14 cellular contexts compared by ENCODE assay signal in genomic region chr3:194549853-194550252, GRCh38.
DNase-seq lines count a peak whose midpoint lies in the region; ATAC-seq and TF ChIP-seq lines count a peak whose summit lies in the region.
"Had no signal": no experiment of that assay in that cellular context is flagged by ENCODE, and none has a peak within 500 bp of the region (broad histone marks: within the 10 kb centered on the region; RNA-seq: fewer than 3 reads in every experiment).

No MANE protein-coding gene starts in this region.

- peaks cover 8% of the 10 kb centered on the region for H3K27me3 Mint-ChIP-seq in activated T-helper 2 cell treated with anti-CD3 and anti-CD28 coated beads, Interferon-gamma antibody, Interleukin-2, Interleukin-4, amounts not matched to agents 10 μg/mL and 5 μg/mL and 100 μg/mL, durations not matched to agents 14 hours and 24 hours and 36 hours (ENCODE audit: low read depth)
- H3K27me3 Mint-ChIP-seq: CD4-positive, alpha-beta T cell had no signal

- no peak overlapping the region for H3K56ac ChIP-seq in IMR-90 (ENCODE audit: extremely low read depth, insufficient read depth, low read length)

- no peaks in the 10 kb centered on the region for H3K9me2 ChIP-seq in hepatocyte (replicated peaks; ENCODE audit: insufficient read depth)

- H3K36me3 ChIP-seq in cardiac muscle cell (no peaks in the 10 kb centered on the region), heart left ventricle (no peaks in the 10 kb centered on the region), IMR-90 (ENCODE audit: control insufficient read depth, insufficient read depth, low read length) (no peaks in the 10 kb centered on the region), hepatocyte (replicated peaks; ENCODE audit: insufficient read depth, low read depth) (no peaks in the 10 kb centered on the region), thoracic aorta (no peaks in the 10 kb centered on the region)

- no peak overlapping the region for H2BK5ac ChIP-seq in IMR-90 (ENCODE audit: low read depth, low read length, poor library complexity, severe bottlenecking)

- H3K4me1 ChIP-seq in cardiac muscle cell (ENCODE audit: low read depth): peaks cover 41% of the 10 kb centered on the region
- peaks cover 0 to 29% (median 9%) of the 10 kb centered on the region in 12 donors for H3K4me1 ChIP-seq in heart left ventricle
- H3K4me1 ChIP-seq in IMR-90 (ENCODE audit: control insufficient read depth, insufficient read depth, low read length): peaks cover 13% of the 10 kb centered on the region
- H3K4me1 ChIP-seq in hepatocyte (ENCODE audit: insufficient read depth): no peaks in the 10 kb centered on the region
- peaks cover 4 to 47% of the 10 kb centered on the region in 2 donors for H3K4me1 ChIP-seq in thoracic aorta (ENCODE audit: control insufficient read depth in 1 of 2, low read depth in 2 of 2)

- H3K9me1 ChIP-seq in IMR-90 (ENCODE audit: insufficient read depth, low read length): no peaks in the 10 kb centered on the region

- no peak overlapping the region for H3K4me3 ChIP-seq in cardiac muscle cell
- no peak overlapping the region for H3K4me3 ChIP-seq in heart left ventricle
- H3K4me3 ChIP-seq in IMR-90 (ENCODE audit: insufficient read depth, low read depth, low read length): no peak overlapping the region
- H3K4me3 ChIP-seq in hepatocyte: no peak overlapping the region
- no peak overlapping the region for H3K4me3 ChIP-seq in thoracic aorta

- ATAC-seq in heart left ventricle: no peak
- no peak for ATAC-seq in IMR-90 (ENCODE audit: low read depth)
- no peak for ATAC-seq in thoracic aorta (ENCODE audit: insufficient number of reproducible peaks, low FRiP score, low read depth)
- ATAC-seq in HG03354 (IDR thresholded peaks at IDR 0.05; ENCODE audit: poor library complexity, severe bottlenecking, unreplicated experiment): no peak

- H3K36me3 Mint-ChIP-seq in activated T-helper 2 cell treated with anti-CD3 and anti-CD28 coated beads, Interferon-gamma antibody, Interleukin-2, Interleukin-4, amounts not matched to agents 10 μg/mL and 5 μg/mL and 100 μg/mL, durations not matched to agents 14 hours and 24 hours and 36 hours (ENCODE audit: low read depth): no peaks in the 10 kb centered on the region

- TF ChIP-seq POLR2A in heart left ventricle (IDR thresholded peaks at IDR 0.05): no peak
- no peak for TF ChIP-seq POLR2A in IMR-90 (IDR thresholded peaks at IDR 0.05; ENCODE audit: low read depth, low read length)

- peak overlapping the region; percentile 31 to 58; a peak in 2 of 4 replicates for H4K8ac ChIP-seq in IMR-90 (ENCODE audit: low read depth in 2 of 2, low read length in 2 of 2)

- H3K9ac ChIP-seq in IMR-90 (ENCODE audit: low read depth, low read length): no peak overlapping the region; the same call in 1 of the 2 replicates

- BruUV-seq in IMR-90 (replicated peaks; lab: Mats Ljungman, UMichigan): no TSS peak

- TF ChIP-seq CTCF in cardiac muscle cell (IDR thresholded peaks at IDR 0.05; ENCODE audit: low read depth, low read length) (no peak), heart left ventricle (IDR thresholded peaks at IDR 0.05) (no peak), IMR-90 (conservative IDR thresholded peaks at IDR 0.05; ENCODE audit: low read depth, low read length) (no peak), hepatocyte (IDR thresholded peaks at IDR 0.05; ENCODE audit: poor library complexity) (no peak), thoracic aorta (IDR thresholded peaks at IDR 0.05) (no peak)

- in situ Hi-C loops in IMR-90 (cut with MboI; ENCODE audit: low sequenced_read_pairs): no loop called here

- H3K4me1 Mint-ChIP-seq in activated T-helper 2 cell treated with anti-CD3 and anti-CD28 coated beads, Interferon-gamma antibody, Interleukin-2, Interleukin-4, amounts not matched to agents 10 μg/mL and 5 μg/mL and 100 μg/mL, durations not matched to agents 14 hours and 24 hours and 36 hours (ENCODE audit: low read depth): no peaks in the 10 kb centered on the region

- H4K5ac ChIP-seq in IMR-90 (ENCODE audit: low read depth, low read length): peak overlapping the region; percentile 26; the same call in 1 of the 2 replicates

- POLR2A ChIA-PET in IMR-90 (lab: Charles Lee; ENCODE audit: unreplicated experiment): no interaction called here

- no peak overlapping the region; the same call in 1 of the 2 replicates for H4K91ac ChIP-seq in IMR-90 (ENCODE audit: insufficient read depth, low read depth, low read length)

- TF ChIP-seq RAD21 in IMR-90 (IDR thresholded peaks at IDR 0.05; ENCODE audit: low read length): no peak

- H3K4me2 ChIP-seq in IMR-90 (ENCODE audit: low read depth, low read length): no peak overlapping the region
- no peak overlapping the region for H3K4me2 ChIP-seq in hepatocyte

- no peak overlapping the region for H2AFZ ChIP-seq in IMR-90 (replicated peaks; ENCODE audit: low read length, poor library complexity)
- H2AFZ ChIP-seq in hepatocyte: no peak overlapping the region

- dilution Hi-C loops in IMR-90 (cut with HindIII; ENCODE audit: low sequenced_read_pairs, unreplicated experiment): no loop called here

- H3K18ac ChIP-seq in IMR-90 (ENCODE audit: low read depth, low read length): peak overlapping the region; percentile 72

- H3K4ac ChIP-seq in IMR-90 (ENCODE audit: low read depth, low read length): peak overlapping the region; percentile 31; the same call in 1 of the 2 replicates

- WGBS in heart left ventricle, 4 donors: 85 to 88% (median 87%) methylated on average over 9 of the region's 9 CpGs
- WGBS in IMR-90 (ENCODE audit: extremely low coverage in 2 of 2, insufficient read length in 1 of 2), 2 experiments: 100% methylated on average over 5 of the region's 9 CpGs; no CpG with 5 or more reads in 1 of the 2 experiments
- WGBS in hepatocyte (ENCODE audit: low lambda C conversion rate, missing lambda C conversion rate): 94% methylated on average over 9 of the region's 9 CpGs

- H3K14ac ChIP-seq in IMR-90 (replicated peaks; ENCODE audit: low read depth, low read length): no peak overlapping the region

- no peaks in the 10 kb centered on the region for H4K20me1 ChIP-seq in IMR-90 (ENCODE audit: insufficient read depth, low read length)
- no peaks in the 10 kb centered on the region for H4K20me1 ChIP-seq in hepatocyte (ENCODE audit: insufficient read depth, poor library complexity, severe bottlenecking)

- H3K27ac ChIP-seq in cardiac muscle cell (peak overlapping the region; percentile 85), heart left ventricle (peak overlapping the region in 6 of 12 donors; percentile 20 to 78 (median 50)), IMR-90 (ENCODE audit: insufficient read depth, low read length) (peak overlapping the region; percentile 21; the same call in 1 of the 2 replicates), hepatocyte (peak overlapping the region; percentile 79), thoracic aorta (peak overlapping the region; percentile 65 to 69)
- H3K27ac ChIP-seq: 22Rv1 had no signal

- CTCF ChIA-PET in IMR-90 (lab: Yijun Ruan, JAX): no interaction called here

- H3K4me3 Mint-ChIP-seq in activated T-helper 2 cell treated with anti-CD3 and anti-CD28 coated beads, Interferon-gamma antibody, Interleukin-2, Interleukin-4, amounts not matched to agents 10 μg/mL and 5 μg/mL and 100 μg/mL, durations not matched to agents 14 hours and 24 hours and 36 hours (ENCODE audit: low read depth): no peak overlapping the region
- H3K4me3 Mint-ChIP-seq: CD4-positive, alpha-beta T cell; HFFc6 had no signal

- intact Hi-C loops in heart left ventricle (cut with DNase I) (no loop called here), IMR-90 (cut with micrococcal nuclease) (no loop called here)
- intact Hi-C loops in activated T-helper 2 cell treated with anti-CD3 and anti-CD28 coated beads, Interferon-gamma antibody, Interleukin-2, Interleukin-4, amounts not matched to agents 10 μg/mL and 5 μg/mL and 100 μg/mL, durations not matched to agents 14 hours and 24 hours and 36 hours (cut with micrococcal nuclease): no loop called here

- no peak overlapping the region for H3K27ac Mint-ChIP-seq in activated T-helper 2 cell treated with anti-CD3 and anti-CD28 coated beads, Interferon-gamma antibody, Interleukin-2, Interleukin-4, amounts not matched to agents 10 μg/mL and 5 μg/mL and 100 μg/mL, durations not matched to agents 14 hours and 24 hours and 36 hours
- H3K27ac Mint-ChIP-seq: CD4-positive, alpha-beta T cell; HFFc6 had no signal

- H2BK15ac ChIP-seq in IMR-90 (ENCODE audit: low read depth, low read length): peak overlapping the region; percentile 29; the same call in 2 of the 3 replicates

- H3K79me1 ChIP-seq in IMR-90 (ENCODE audit: low read depth in 1 of 2, low read length in 2 of 2): no peaks in the 10 kb centered on the region

- H3K27me3 ChIP-seq in cardiac muscle cell (no peaks in the 10 kb centered on the region), heart left ventricle (no peaks in the 10 kb centered on the region), IMR-90 (ENCODE audit: control insufficient read depth, insufficient read depth, low read length) (no peaks in the 10 kb centered on the region), hepatocyte (no peaks in the 10 kb centered on the region), thoracic aorta (replicated peaks; ENCODE audit: insufficient read depth) (no peaks in the 10 kb centered on the region)

- H3K79me2 ChIP-seq in hepatocyte: no peaks in the 10 kb centered on the region

- H2BK120ac ChIP-seq in IMR-90 (ENCODE audit: low read depth, low read length): peak overlapping the region; percentile 47

- peaks cover 14% of the 10 kb centered on the region for H3K9me3 Mint-ChIP-seq in activated T-helper 2 cell treated with anti-CD3 and anti-CD28 coated beads, Interferon-gamma antibody, Interleukin-2, Interleukin-4, amounts not matched to agents 10 μg/mL and 5 μg/mL and 100 μg/mL, durations not matched to agents 14 hours and 24 hours and 36 hours

- no peak overlapping the region for H3K23ac ChIP-seq in IMR-90 (ENCODE audit: low read depth, low read length)

- 0 out of 2 replicates have a peak overlapping the region, but pooled peaks have one; percentile 23 for H2AK5ac ChIP-seq in IMR-90 (ENCODE audit: low read depth, low read length)

- no peak for DNase-seq in cardiac muscle cell (ENCODE audit: low read depth in 1 of 2, low spot score in 1 of 2)
- no peak for DNase-seq in heart left ventricle
- DNase-seq in IMR-90: no peak
- DNase-seq in hepatocyte (ENCODE audit: low spot score): no peak
- no peak for DNase-seq in thoracic aorta (ENCODE audit: low spot score)
- no peak for DNase-seq in superior temporal gyrus (ENCODE audit: extremely low spot score)
- no peak for DNase-seq in activated T-helper 2 cell treated with anti-CD3 and anti-CD28 coated beads, Interferon-gamma antibody, Interleukin-2, Interleukin-4, amounts not matched to agents 10 μg/mL and 5 μg/mL and 100 μg/mL, durations not matched to agents 14 hours and 24 hours and 36 hours (ENCODE audit: low spot score)
- DNase-seq: Calu3; CD4-positive, alpha-beta T cell; DMS 273 treated with DMSO at 0.1 percent for 48 hours; HCEC 1CT; HFFc6 had no signal

- peak overlapping the region; percentile 48; the same call in 1 of the 2 replicates for H2BK20ac ChIP-seq in IMR-90 (ENCODE audit: low read depth, low read length)

- H3K9me3 ChIP-seq in cardiac muscle cell (ENCODE audit: low read depth) (no peaks in the 10 kb centered on the region), heart left ventricle (peaks cover 0 to 8% (median 0%) of the 10 kb centered on the region in 12 donors), IMR-90 (ENCODE audit: control insufficient read depth, insufficient read depth, low read length) (no peaks in the 10 kb centered on the region), hepatocyte (ENCODE audit: low read depth) (no peaks in the 10 kb centered on the region), thoracic aorta (no peaks in the 10 kb centered on the region)

- H2AK9ac ChIP-seq in IMR-90 (replicated peaks; ENCODE audit: low read depth, low read length, poor library complexity): no peak overlapping the region
